In the genomic region with DNA sequence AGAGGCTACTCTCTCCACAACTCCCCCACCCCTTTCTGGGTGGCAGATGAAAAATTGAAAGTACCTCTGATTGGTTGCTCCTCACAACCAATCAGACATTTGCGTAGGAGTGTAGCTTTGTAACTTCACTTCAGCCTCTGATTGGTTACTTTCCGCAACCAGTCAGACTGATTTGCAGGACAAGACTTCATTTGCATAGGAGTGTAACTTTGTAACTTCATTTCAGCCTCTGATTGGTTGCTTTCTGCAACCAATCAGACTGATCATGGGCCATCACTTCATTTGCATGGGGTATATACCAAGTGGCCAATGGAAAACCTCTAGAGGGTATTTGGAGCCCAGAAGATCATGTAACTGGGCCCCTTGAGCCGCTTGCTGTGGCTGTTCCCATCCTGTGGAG, we compare ENCODE assay signal across 12 cellular contexts. TPM values are rescaled to one million over a fixed set of nuclear protein-coding genes. Genes with fewer than 3 reads are reported as not detected.
DNase-seq lines count a peak whose midpoint lies in the region; ATAC-seq, FAIRE-seq and TF ChIP-seq lines count a peak whose summit lies in the region.
"Had no signal": no experiment of that assay in that cellular context is flagged by ENCODE, and none has a peak within 500 bp of the region (broad histone marks: within the 10 kb centered on the region; RNA-seq: fewer than 3 reads in every experiment).

No MANE protein-coding gene starts in this region.

- no peak overlapping the region for H3K4me3 ChIP-seq in CD8-positive, alpha-beta memory T cell (ENCODE audit: low read length)
- no peak overlapping the region for H3K4me3 ChIP-seq in heart left ventricle
- H3K4me3 ChIP-seq: sigmoid colon had no signal

- DNase-seq in CD8-positive, alpha-beta memory T cell = no peak
- DNase-seq in H4 (ENCODE audit: low spot score) = peak; percentile 57
- peak; percentile 4 for DNase-seq in SK-MEL-5 (ENCODE audit: low read depth, low spot score)
- DNase-seq in immature natural killer cell = peak in 1 of 3 donors; percentile 7
- DNase-seq in D721Med (ENCODE audit: insufficient read length, low spot score) = no peak
- no peak for DNase-seq in heart left ventricle
- no peak for DNase-seq in NCI-H1417 treated with DMSO at 0.1 percent for 48 hours (lab: John Stamatoyannopoulos, UW)
- DNase-seq: NCI-H2081 treated with DMSO at 0.1 percent for 48 hours; sigmoid colon; stimulated activated naive CD4-positive, alpha-beta T cell had no signal

- H3K27ac Mint-ChIP-seq in CD8-positive, alpha-beta memory T cell = peak overlapping the region in 1 of 8 donors; percentile 95
- H3K27ac Mint-ChIP-seq in immature natural killer cell = no peak overlapping the region
- H3K27ac Mint-ChIP-seq: activated T-helper 2 cell treated with anti-CD3 and anti-CD28 coated beads, Interferon-gamma antibody, Interleukin-2, Interleukin-4, amounts not matched to agents 10 μg/mL and 5 μg/mL and 100 μg/mL, durations not matched to agents 14 hours and 24 hours and 36 hours; dendritic cell treated with granulocyte-macrophage colony-stimulating factor and Interleukin-4, amounts not matched to agents 40 ng/mL and 50 ng/mL, for 4 days had no signal

- H3K27me3 ChIP-seq in CD8-positive, alpha-beta memory T cell (ENCODE audit: insufficient read depth, low read length, poor library complexity, severe bottlenecking) = no peaks in the 10 kb centered on the region
- no peaks in the 10 kb centered on the region for H3K27me3 ChIP-seq in heart left ventricle
- H3K27me3 ChIP-seq: sigmoid colon had no signal

- TF ChIP-seq CTCF in D721Med (IDR thresholded peaks at IDR 0.05; ENCODE audit: insufficient read depth, missing control alignments) (no peak), heart left ventricle (IDR thresholded peaks at IDR 0.05) (no peak)

- in situ Hi-C loops in SK-MEL-5 (cut with HindIII; ENCODE audit: low pct_unique_long_range_greater_than_20kb, low sequenced_read_pairs) = no loop called here

- peak overlapping the region in 4 of 7 donors; percentile 47 to 84 (median 66) for H3K4me3 Mint-ChIP-seq in CD8-positive, alpha-beta memory T cell
- peak overlapping the region; percentile 51 to 78 (median 76) for H3K4me3 Mint-ChIP-seq in immature natural killer cell
- H3K4me3 Mint-ChIP-seq: dendritic cell treated with granulocyte-macrophage colony-stimulating factor and Interleukin-4, amounts not matched to agents 40 ng/mL and 50 ng/mL, for 4 days had no signal

- WGBS in heart left ventricle, 4 donors = 90 to 93% (median 92%) methylated on average over 3 of the region's 3 CpGs

- CTCF ChIA-PET in CD8-positive, alpha-beta memory T cell (lab: Charles Lee) = no interaction called here

- no peaks in the 10 kb centered on the region for H3K9me3 ChIP-seq in CD8-positive, alpha-beta memory T cell (ENCODE audit: low read length)
- H3K9me3 ChIP-seq in heart left ventricle = no peaks in the 10 kb centered on the region
- H3K9me3 ChIP-seq: sigmoid colon had no signal

- H3K9me3 Mint-ChIP-seq in CD8-positive, alpha-beta memory T cell = no peaks in the 10 kb centered on the region
- H3K9me3 Mint-ChIP-seq in immature natural killer cell = peaks cover 0 to 2% (median 0%) of the 10 kb centered on the region in 6 donors
- H3K9me3 Mint-ChIP-seq: activated T-helper 2 cell treated with anti-CD3 and anti-CD28 coated beads, Interferon-gamma antibody, Interleukin-2, Interleukin-4, amounts not matched to agents 10 μg/mL and 5 μg/mL and 100 μg/mL, durations not matched to agents 14 hours and 24 hours and 36 hours; dendritic cell treated with granulocyte-macrophage colony-stimulating factor and Interleukin-4, amounts not matched to agents 40 ng/mL and 50 ng/mL, for 4 days had no signal

- H3K36me3 Mint-ChIP-seq in CD8-positive, alpha-beta memory T cell = peaks cover 0 to 4% (median 0%) of the 10 kb centered on the region in 3 donors
- H3K36me3 Mint-ChIP-seq in immature natural killer cell = no peaks in the 10 kb centered on the region

- intact Hi-C loops in heart left ventricle (cut with DNase I) = no loop called here

- H3K27me3 Mint-ChIP-seq in CD8-positive, alpha-beta memory T cell = no peaks in the 10 kb centered on the region
- H3K27me3 Mint-ChIP-seq in immature natural killer cell (ENCODE audit: low read depth in 3 of 3) = peaks cover 0 to 5% (median 4%) of the 10 kb centered on the region in 3 donors
- H3K27me3 Mint-ChIP-seq: dendritic cell treated with granulocyte-macrophage colony-stimulating factor and Interleukin-4, amounts not matched to agents 40 ng/mL and 50 ng/mL, for 4 days had no signal

- POLR2A ChIA-PET in CD8-positive, alpha-beta memory T cell (lab: Charles Lee) = no interaction called here

- H3K4me1 Mint-ChIP-seq in CD8-positive, alpha-beta memory T cell = peaks cover 3 to 22% (median 20%) of the 10 kb centered on the region in 3 donors
- H3K4me1 Mint-ChIP-seq in immature natural killer cell = peaks cover 7 to 11% of the 10 kb centered on the region in 2 donors

- no peak for FAIRE-seq in D721Med (lab: Jason Lieb, UNC)

- H3K36me3 ChIP-seq in CD8-positive, alpha-beta memory T cell (ENCODE audit: insufficient read depth, low read length) = no peaks in the 10 kb centered on the region
- no peaks in the 10 kb centered on the region for H3K36me3 ChIP-seq in heart left ventricle
- H3K36me3 ChIP-seq: sigmoid colon had no signal

- no peak overlapping the region for H3K27ac ChIP-seq in CD8-positive, alpha-beta memory T cell (ENCODE audit: low read depth, low read length)
- H3K27ac ChIP-seq in heart left ventricle = no peak overlapping the region
- H3K27ac ChIP-seq: sigmoid colon had no signal

- no peak for TF ChIP-seq POLR2A in heart left ventricle (IDR thresholded peaks at IDR 0.05)

- no peak for ATAC-seq in heart left ventricle

- H3K4me1 ChIP-seq in CD8-positive, alpha-beta memory T cell (ENCODE audit: insufficient read depth, low read length) = peaks cover 9% of the 10 kb centered on the region
- peaks cover 0 to 8% (median 0%) of the 10 kb centered on the region in 12 donors for H3K4me1 ChIP-seq in heart left ventricle
- H3K4me1 ChIP-seq: sigmoid colon had no signal

RNA-seq across cellular contexts. Expression of a gene that starts 25.6 kb away (rescaled TPM):
- total RNA-seq in CD8-positive, alpha-beta memory T cell = 1 to 10 TPM in 1 of 2 experiments, under 1 TPM in 1; 0.96 to 1.2 TPM
- 0.47 TPM for polyA plus RNA-seq in CD8-positive, alpha-beta memory T cell
- total RNA-seq in H4 (2014; rRNA removed; shearing (Covaris generic)) = 0.10 TPM in 1 of 2 replicates, not detected in the other
- 0.74 and 1.7 TPM in 2 replicates for total RNA-seq in SK-MEL-5 (2014; rRNA removed; shearing (Covaris generic))
- 1.1 and 1.5 TPM in 2 replicates for polyA plus RNA-seq in SK-MEL-5 (2015; cell fraction: cytosol; rRNA removed)
- polyA plus RNA-seq in SK-MEL-5 (2015; cell fraction: nucleus; rRNA removed) = 2.0 and 3.1 TPM in 2 replicates
- 1 to 10 TPM in 1 of 3 donors, under 1 TPM in 1, not detected in 1; 0.58 to 1.3 TPM for polyA plus RNA-seq in immature natural killer cell
- 1 to 10 TPM; 1.7 to 5.4 (median 4.1) TPM for total RNA-seq in heart left ventricle
- 1 to 10 TPM in 1 of 2 donors, under 1 TPM in 1; 0.61 to 2.8 TPM for polyA plus RNA-seq in heart left ventricle

RNA-seq across cellular contexts. Expression of a gene that starts 25.8 kb away (rescaled TPM):
- 10 to 100 TPM; 43.3 to 45.5 TPM for total RNA-seq in CD8-positive, alpha-beta memory T cell
- 20.0 TPM for polyA plus RNA-seq in CD8-positive, alpha-beta memory T cell
- 16.3 and 19.5 TPM in 2 replicates for total RNA-seq in H4 (2014; rRNA removed; shearing (Covaris generic))
- 25.6 and 28.2 TPM in 2 replicates for total RNA-seq in SK-MEL-5 (2014; rRNA removed; shearing (Covaris generic))
- 12.8 and 13.0 TPM in 2 replicates for polyA plus RNA-seq in SK-MEL-5 (2015; cell fraction: cytosol; rRNA removed)
- 28.7 and 29.7 TPM in 2 replicates for polyA plus RNA-seq in SK-MEL-5 (2015; cell fraction: nucleus; rRNA removed)
- polyA plus RNA-seq in immature natural killer cell = 10 to 100 TPM; 17.0 to 22.0 (median 19.0) TPM
- 10 to 100 TPM in 1 of 9 donors, 1 to 10 TPM in 8; 6.2 to 11.1 (median 8.3) TPM for total RNA-seq in heart left ventricle
- polyA plus RNA-seq in heart left ventricle = 10 to 100 TPM in 1 of 2 donors, 1 to 10 TPM in 1; 6.8 to 16.9 TPM

RNA-seq across cellular contexts. Expression of a gene that starts 25.8 kb away (rescaled TPM):
- 10 to 100 TPM; 28.5 to 30.4 TPM for total RNA-seq in CD8-positive, alpha-beta memory T cell
- 8.7 TPM for polyA plus RNA-seq in CD8-positive, alpha-beta memory T cell
- 17.5 and 18.4 TPM in 2 replicates for total RNA-seq in H4 (2014; rRNA removed; shearing (Covaris generic))
- 20.9 and 21.6 TPM in 2 replicates for total RNA-seq in SK-MEL-5 (2014; rRNA removed; shearing (Covaris generic))
- polyA plus RNA-seq in SK-MEL-5 (2015; cell fraction: cytosol; rRNA removed) = 7.9 and 11.8 TPM in 2 replicates
- polyA plus RNA-seq in SK-MEL-5 (2015; cell fraction: nucleus; rRNA removed) = 10.7 and 10.8 TPM in 2 replicates
- polyA plus RNA-seq in immature natural killer cell (10 to 100 TPM; 10.1 to 21.3 (median 13.6) TPM), heart left ventricle (1 to 10 TPM; 1.3 to 5.6 TPM)
- 1 to 10 TPM; 4.5 to 8.1 (median 5.6) TPM for total RNA-seq in heart left ventricle

RNA-seq across cellular contexts. Expression of a gene that starts 37.6 kb away (rescaled TPM):
- total RNA-seq in CD8-positive, alpha-beta memory T cell = 100 to 1,000 TPM; 138 to 143 TPM
- 316 TPM for polyA plus RNA-seq in CD8-positive, alpha-beta memory T cell
- total RNA-seq in H4 (2014; rRNA removed; shearing (Covaris generic)) = 10.0 and 16.2 TPM in 2 replicates
- total RNA-seq in SK-MEL-5 (2014; rRNA removed; shearing (Covaris generic)) = 12.6 and 15.8 TPM in 2 replicates
- 25.7 and 38.4 TPM in 2 replicates for polyA plus RNA-seq in SK-MEL-5 (2015; cell fraction: cytosol; rRNA removed)
- polyA plus RNA-seq in SK-MEL-5 (2015; cell fraction: nucleus; rRNA removed) = 8.3 and 15.5 TPM in 2 replicates
- polyA plus RNA-seq in immature natural killer cell (100 to 1,000 TPM; 240 to 338 (median 268) TPM), heart left ventricle (1 to 10 TPM; 2.1 to 3.2 TPM)
- total RNA-seq in heart left ventricle = 10 to 100 TPM in 2 of 9 donors, 1 to 10 TPM in 7; 1.9 to 27.6 (median 5.4) TPM

Comparison
In these comparisons a context has a peak if more than half of its experiments do, and no peak if none do; other contexts are left out.
1. DNase-seq: peak in H4 (single experiment) and SK-MEL-5 (single experiment); none in CD8-positive, alpha-beta memory T cell (0 of 5), D721Med (single experiment), heart left ventricle (0 of 5) and NCI-H1417 treated with DMSO at 0.1 percent for 48 hours (single experiment).